In the genomic region with DNA sequence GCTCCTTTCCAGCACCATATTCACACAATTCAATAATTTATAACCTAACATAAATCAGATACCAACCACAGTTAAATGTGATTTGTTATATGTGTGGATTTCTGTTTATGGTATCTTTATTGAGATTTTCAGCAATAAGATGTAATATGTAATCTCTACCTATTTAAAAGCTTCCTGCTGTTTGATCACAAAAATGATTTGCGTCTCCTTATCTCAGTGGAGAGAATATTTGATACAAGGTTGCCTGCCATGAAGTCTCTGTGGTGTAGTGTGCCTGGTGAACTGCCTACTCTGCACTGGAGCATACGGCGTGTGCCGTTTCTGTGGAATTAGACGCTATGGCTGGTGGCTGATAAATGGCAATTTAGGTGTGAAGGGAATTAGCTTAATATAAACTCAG, we compare ENCODE assay signal across 26 cellular contexts.
"Had no signal": no experiment of that assay in that cellular context is flagged by ENCODE, and none has a peak within 500 bp of the region (broad histone marks: within the 10 kb centered on the region; RNA-seq: fewer than 3 reads in every experiment).

No MANE protein-coding gene starts in this region.

- H3K9me3 ChIP-seq: Peyer's patch, SJSA1 had no signal

- H3K4me1 ChIP-seq: Peyer's patch, SJSA1 had no signal

- DNase-seq: Karpas-422, KG1, NCI-H1048, NCI-H1092 treated with DMSO at 0.1 percent for 48 hours, NCI-H1105 treated with DMSO at 0.1 percent for 48 hours, NCI-H1436, NCI-H146, NCI-H1694, NCI-H187, NCI-H1930, NCI-H2081 treated with DMSO at 0.1 percent for 48 hours, NCI-H2171, NCI-H226, NCI-H446 treated with DMSO at 0.1 percent for 48 hours, NCI-H510A, NCI-H524, NCI-H526, NCI-H748 treated with DMSO at 0.1 percent for 48 hours, NCI-H82, PC-3, Peyer's patch, Right ventricle myocardium superior, SHP77 treated with DMSO at 0.1 percent for 48 hours, SW 1271, T-helper 1 cell had no signal

- H3K27me3 ChIP-seq: Peyer's patch, SJSA1 had no signal

- H3K36me3 ChIP-seq: Peyer's patch, SJSA1 had no signal

- ATAC-seq: PC-3 had no signal

- H3K27ac ChIP-seq: Peyer's patch, SJSA1 had no signal

- H3K4me3 ChIP-seq: Peyer's patch, SJSA1 had no signal
